ENCODE assay signal across 8 cellular contexts in genomic region chr7:105260201-105260871, GRCh38.
DNase-seq lines count a peak whose midpoint lies in the region; ATAC-seq, FAIRE-seq and TF ChIP-seq lines count a peak whose summit lies in the region.
"Not testable (repeated sequence)": the region's sequence is repeated elsewhere in the genome, so short reads cannot be mapped to it uniquely, and the experiment has no call there.

No MANE protein-coding gene starts in this region.

- DNase-seq in K562 (ENCODE audit: extremely low read depth in 1 of 4, low spot score in 3 of 4); endothelial cell (ENCODE audit: low spot score); glutamatergic neuron; immature natural killer cell; memory B cell (ENCODE audit: low spot score in 2 of 2); natural killer cell: not testable (repeated sequence)

- not testable (repeated sequence) for H4K20me1 ChIP-seq in K562 (replicated peaks; ENCODE audit: control insufficient read depth, insufficient read depth, low read length)

- H3K27me3 ChIP-seq in K562 (ENCODE audit: control insufficient read depth in 2 of 2, insufficient read depth in 2 of 2, low read length in 2 of 2): not testable (repeated sequence)

- not testable (repeated sequence) for H2AFZ ChIP-seq in K562 (ENCODE audit: low read depth, low read length)

- BruUV-seq in K562 (replicated peaks; lab: Mats Ljungman, UMichigan): not testable (repeated sequence)

- peaks cover 12% of the 10 kb centered on the region for H3K4me1 ChIP-seq in HEK293 (ENCODE audit: control insufficient read depth, insufficient read depth, low read length)
- peaks cover 3 to 22% of the 10 kb centered on the region in 2 experiments; a peak in 3 of 5 replicates for H3K4me1 ChIP-seq in K562 (replicated peaks in 1 of 2; ENCODE audit: control insufficient read depth in 2 of 2, insufficient read depth in 2 of 2, low read length in 2 of 2)

- H3K27me3 Mint-ChIP-seq in endothelial cell (ENCODE audit: unreplicated experiment); glutamatergic neuron (ENCODE audit: unreplicated experiment); immature natural killer cell (ENCODE audit: low read depth in 3 of 3); memory B cell; natural killer cell (ENCODE audit: low read depth in 2 of 2): not testable (repeated sequence)

- H3K4me3 Mint-ChIP-seq in endothelial cell (ENCODE audit: unreplicated experiment); immature natural killer cell; memory B cell; natural killer cell: not testable (repeated sequence)
- peak overlapping the region; percentile 50 for H3K4me3 Mint-ChIP-seq in glutamatergic neuron (ENCODE audit: unreplicated experiment)

- not testable (repeated sequence) for H3K4me2 ChIP-seq in K562 (ENCODE audit: insufficient read depth, low read length)

- peaks cover 46% of the 10 kb centered on the region for H3K4me1 Mint-ChIP-seq in endothelial cell (ENCODE audit: unreplicated experiment)
- peaks cover 44% of the 10 kb centered on the region for H3K4me1 Mint-ChIP-seq in glutamatergic neuron (ENCODE audit: low read depth, unreplicated experiment)
- H3K4me1 Mint-ChIP-seq in immature natural killer cell: peaks cover 68 to 88% of the 10 kb centered on the region in 2 donors
- peaks cover 50% of the 10 kb centered on the region for H3K4me1 Mint-ChIP-seq in memory B cell
- peaks cover 78 to 79% of the 10 kb centered on the region in 2 donors for H3K4me1 Mint-ChIP-seq in natural killer cell

- TF ChIP-seq EP300 in K562 (IDR thresholded peaks at IDR 0.05; ENCODE audit: low read length): not testable (repeated sequence)

- intact Hi-C loops in K562 (cut with micrococcal nuclease): loop anchor here (10.0 kb wide), 1 partner anchor 334 kb away; no protein-coding TSS in a partner anchor
- intact Hi-C loops in natural killer cell (cut with micrococcal nuclease): loop anchor here (10.0 kb wide), 1 partner anchor 46 kb away; no protein-coding TSS in a partner anchor

- TF ChIP-seq CTCF in HEK293 (tag by site-specific recombination; IDR thresholded peaks at IDR 0.05); K562 (IDR thresholded peaks at IDR 0.05 in 2 of 3, conservative IDR thresholded peaks at IDR 0.05 in 1 of 3; ENCODE audit: insufficient read depth in 2 of 3, low read depth in 1 of 3, low read length in 3 of 3); endothelial cell (IDR thresholded peaks at IDR 0.05; ENCODE audit: unreplicated experiment); glutamatergic neuron (IDR thresholded peaks at IDR 0.05; ENCODE audit: partially characterized antibody, unreplicated experiment); natural killer cell (IDR thresholded peaks at IDR 0.05): not testable (repeated sequence)

- ATAC-seq in SK-N-SH treated with all-trans-retinoic acid at 6 μM for 48 hours; K562; memory B cell (ENCODE audit: low read depth); natural killer cell: not testable (repeated sequence)

- peaks cover 30% of the 10 kb centered on the region for H3K79me2 ChIP-seq in K562 (ENCODE audit: control insufficient read depth, insufficient read depth, low read length)

- in situ Hi-C loops in K562 (cut with MboI): not testable (repeated sequence)

- H3K27ac Mint-ChIP-seq in endothelial cell (ENCODE audit: unreplicated experiment): peak overlapping the region; percentile 73
- peak overlapping the region; percentile 85 for H3K27ac Mint-ChIP-seq in glutamatergic neuron (ENCODE audit: unreplicated experiment)
- peak overlapping the region in 4 of 6 donors; percentile 10 to 31 (median 22) for H3K27ac Mint-ChIP-seq in immature natural killer cell
- peak overlapping the region; percentile 47 for H3K27ac Mint-ChIP-seq in memory B cell
- peak overlapping the region; percentile 10 to 25 for H3K27ac Mint-ChIP-seq in natural killer cell

- not testable (repeated sequence) for H3K4me3 ChIP-seq in HEK293 (ENCODE audit: low read depth, low read length); K562

- TF ChIP-seq POLR2A in K562 (conservative IDR thresholded peaks at IDR 0.05): not testable (repeated sequence)

- not testable (repeated sequence) for H3K9me1 ChIP-seq in K562 (ENCODE audit: control insufficient read depth, insufficient read depth, low read length)

- 97% methylated on average over 2 of the region's 2 CpGs for WGBS in K562 (ENCODE audit: insufficient coverage, low coverage, missing lambda C conversion rate)

- TF ChIP-seq RAD21 in K562 (CRISPR knock-in tag; conservative IDR thresholded peaks at IDR 0.05 in 1 of 2, IDR thresholded peaks at IDR 0.05 in 1 of 2): not testable (repeated sequence)

- POLR2A ChIA-PET in HEK293 (lab: Yijun Ruan, JAX); K562 (lab: Yijun Ruan, JAX): not testable (repeated sequence)

- not testable (repeated sequence) for H3K9ac ChIP-seq in K562 (ENCODE audit: insufficient read depth in 1 of 2, low read depth in 2 of 2, low read length in 2 of 2)

- H3K36me3 ChIP-seq in HEK293 (ENCODE audit: control insufficient read depth in 2 of 2, insufficient read depth in 1 of 2, low read length in 2 of 2); K562 (ENCODE audit: control insufficient read depth, insufficient read depth, low read length): not testable (repeated sequence)

- CTCF ChIA-PET in HEK293 (lab: Yijun Ruan, JAX); K562 (lab: Yijun Ruan, JAX; ENCODE audit: low intra/inter-chr PET ratio): not testable (repeated sequence)

- H3K27ac ChIP-seq in HEK293 (ENCODE audit: extremely low read depth, low read depth, low read length); K562 (ENCODE audit: extremely low read depth, low read depth, low read length): not testable (repeated sequence)

- not testable (repeated sequence) for H3K36me3 Mint-ChIP-seq in endothelial cell (ENCODE audit: low read depth, unreplicated experiment); glutamatergic neuron (ENCODE audit: unreplicated experiment); immature natural killer cell; natural killer cell
- peaks cover 14% of the 10 kb centered on the region for H3K36me3 Mint-ChIP-seq in memory B cell

- FAIRE-seq in K562 (lab: Jason Lieb, UNC): not testable (repeated sequence)

- not testable (repeated sequence) for H3K9me3 Mint-ChIP-seq in endothelial cell (ENCODE audit: unreplicated experiment); glutamatergic neuron (ENCODE audit: unreplicated experiment); immature natural killer cell; memory B cell; natural killer cell

- not testable (repeated sequence) for H3K9me3 ChIP-seq in HEK293 (ENCODE audit: control insufficient read depth, insufficient read depth, low read depth, low read length); K562 (replicated peaks; ENCODE audit: control insufficient read depth, insufficient read depth, low read depth, low read length)

TF ChIP-seq in SK-N-SH treated with all-trans-retinoic acid at 6 μM for 48 hours, 23 proteins besides CTCF, POLR2A, EP300 and RAD21:
- TF ChIP-seq ZNF8 (CRISPR knock-in tag; IDR thresholded peaks at IDR 0.05): peak; percentile 57; the same call in 1 of the 2 replicates

TF ChIP-seq in K562, 482 proteins besides CTCF, POLR2A, EP300 and RAD21 (continues in another document):
- TF ChIP-seq TRIM28 (IDR thresholded peaks at IDR 0.05): peak; percentile 38; the same call in 1 of the 2 replicates
- peak; percentile 65; the same call in 1 of the 2 replicates for TF ChIP-seq HLTF (IDR thresholded peaks at IDR 0.05)
- TF ChIP-seq KDM1A (IDR thresholded peaks at IDR 0.05): 0 out of 4 replicates have a peak, but pooled peaks of 1 of the 2 experiments have one; percentile 59
- TF ChIP-seq AFF1 (IDR thresholded peaks at IDR 0.05; ENCODE audit: low read depth in 1 of 2, partially characterized antibody in 2 of 2): peak in 1 of 2 experiments; percentile 61
- TF ChIP-seq HDAC2 (IDR thresholded peaks at IDR 0.05): peak; percentile 21; the same call in 1 of the 2 replicates
- TF ChIP-seq BCOR (IDR thresholded peaks at IDR 0.05): peak; percentile 86
- TF ChIP-seq GTF2A2 (tag; IDR thresholded peaks at IDR 0.05): 0 out of 2 replicates have a peak, but pooled peaks have one; percentile 32

Comparison
In these comparisons a context has a peak if more than half of its experiments do, and no peak if none do; other contexts are left out.
1. H3K27ac Mint-ChIP-seq: peak in every context shown above with its lines; median percentile 85 in glutamatergic neuron; 73 in endothelial cell; 47 in memory B cell; 22 in immature natural killer cell; 18 in natural killer cell.